ENCODE assay signal across 1 cellular context in the genomic region with DNA sequence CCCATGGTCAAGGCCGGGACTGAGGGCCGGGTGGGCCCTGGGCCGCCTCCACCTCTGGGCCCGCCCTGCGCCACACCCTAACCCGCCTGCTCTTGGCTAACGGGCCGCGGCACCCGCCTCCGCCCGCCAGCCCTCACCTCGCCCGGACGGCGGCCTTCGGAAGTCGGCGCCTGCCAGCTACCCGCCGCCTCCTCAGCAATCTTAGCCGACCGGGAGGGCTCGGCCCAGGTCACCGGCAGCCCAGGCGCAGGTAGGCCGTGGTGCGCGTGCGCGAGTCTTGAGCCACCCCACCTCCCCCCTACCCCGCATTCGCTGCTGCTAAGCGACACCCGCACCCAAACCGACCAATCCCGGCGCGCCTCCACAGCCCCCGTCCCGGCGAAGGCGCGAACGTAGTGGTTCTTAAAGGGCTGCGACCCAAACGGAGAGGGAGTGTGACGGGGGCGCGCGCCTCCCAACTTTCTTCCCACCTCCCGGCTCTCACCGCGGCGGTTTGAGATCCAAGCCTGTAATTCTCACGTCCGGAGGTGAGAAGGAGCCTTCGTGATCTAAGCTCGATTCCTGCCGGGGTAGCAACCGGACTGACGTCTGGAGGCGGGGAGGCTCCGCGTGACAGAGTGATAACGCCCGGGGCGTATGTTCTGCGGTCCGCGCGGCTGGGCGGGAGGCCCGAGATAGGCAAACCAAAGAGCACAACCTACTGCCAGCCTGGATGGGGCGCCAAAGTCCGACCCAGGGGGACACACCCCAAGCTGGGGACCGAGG.
TF ChIP-seq lines count a peak whose summit lies in the region.

A gene with protein sequence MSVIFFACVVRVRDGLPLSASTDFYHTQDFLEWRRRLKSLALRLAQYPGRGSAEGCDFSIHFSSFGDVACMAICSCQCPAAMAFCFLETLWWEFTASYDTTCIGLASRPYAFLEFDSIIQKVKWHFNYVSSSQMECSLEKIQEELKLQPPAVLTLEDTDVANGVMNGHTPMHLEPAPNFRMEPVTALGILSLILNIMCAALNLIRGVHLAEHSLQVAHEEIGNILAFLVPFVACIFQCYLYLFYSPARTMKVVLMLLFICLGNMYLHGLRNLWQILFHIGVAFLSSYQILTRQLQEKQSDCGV (minus strand): TSS at position 259 of the 765 bp plus-strand sequence. CDS start 12,921 bp downstream, outside the sequence.

TF ChIP-seq in SK-N-SH, 30 proteins besides CTCF, POLR2A, EP300 and RAD21 (continued from another document):
- TF ChIP-seq USF1 (IDR thresholded peaks at IDR 0.05; ENCODE audit: borderline replicate concordance, low read depth) (0 out of 2 replicates have a peak, but pooled peaks have one; percentile 17), USF2 (IDR thresholded peaks at IDR 0.05; ENCODE audit: borderline replicate concordance, low read depth, low read length) (no peak), TAF1 (IDR thresholded peaks at IDR 0.05; ENCODE audit: borderline replicate concordance, low read depth, low read length) (peak; percentile 36; the same call in 1 of the 2 replicates), PBX3 (IDR thresholded peaks at IDR 0.05) (no peak)
- TF ChIP-seq, protein P1, sequence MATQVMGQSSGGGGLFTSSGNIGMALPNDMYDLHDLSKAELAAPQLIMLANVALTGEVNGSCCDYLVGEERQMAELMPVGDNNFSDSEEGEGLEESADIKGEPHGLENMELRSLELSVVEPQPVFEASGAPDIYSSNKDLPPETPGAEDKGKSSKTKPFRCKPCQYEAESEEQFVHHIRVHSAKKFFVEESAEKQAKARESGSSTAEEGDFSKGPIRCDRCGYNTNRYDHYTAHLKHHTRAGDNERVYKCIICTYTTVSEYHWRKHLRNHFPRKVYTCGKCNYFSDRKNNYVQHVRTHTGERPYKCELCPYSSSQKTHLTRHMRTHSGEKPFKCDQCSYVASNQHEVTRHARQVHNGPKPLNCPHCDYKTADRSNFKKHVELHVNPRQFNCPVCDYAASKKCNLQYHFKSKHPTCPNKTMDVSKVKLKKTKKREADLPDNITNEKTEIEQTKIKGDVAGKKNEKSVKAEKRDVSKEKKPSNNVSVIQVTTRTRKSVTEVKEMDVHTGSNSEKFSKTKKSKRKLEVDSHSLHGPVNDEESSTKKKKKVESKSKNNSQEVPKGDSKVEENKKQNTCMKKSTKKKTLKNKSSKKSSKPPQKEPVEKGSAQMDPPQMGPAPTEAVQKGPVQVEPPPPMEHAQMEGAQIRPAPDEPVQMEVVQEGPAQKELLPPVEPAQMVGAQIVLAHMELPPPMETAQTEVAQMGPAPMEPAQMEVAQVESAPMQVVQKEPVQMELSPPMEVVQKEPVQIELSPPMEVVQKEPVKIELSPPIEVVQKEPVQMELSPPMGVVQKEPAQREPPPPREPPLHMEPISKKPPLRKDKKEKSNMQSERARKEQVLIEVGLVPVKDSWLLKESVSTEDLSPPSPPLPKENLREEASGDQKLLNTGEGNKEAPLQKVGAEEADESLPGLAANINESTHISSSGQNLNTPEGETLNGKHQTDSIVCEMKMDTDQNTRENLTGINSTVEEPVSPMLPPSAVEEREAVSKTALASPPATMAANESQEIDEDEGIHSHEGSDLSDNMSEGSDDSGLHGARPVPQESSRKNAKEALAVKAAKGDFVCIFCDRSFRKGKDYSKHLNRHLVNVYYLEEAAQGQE (IDR thresholded peaks at IDR 0.05; ENCODE audit: low read depth, low read length), result no peak
